10 cellular contexts compared by ENCODE assay signal in genomic region chr2:149021271-149021719, GRCh38. TPM values are rescaled to one million over a fixed set of nuclear protein-coding genes. Genes with fewer than 3 reads are reported as not detected.
A peak's percentile ranks its signal among the peaks of the same experiment; 100 is the strongest.
DNase-seq lines count a peak whose midpoint lies in the region; ATAC-seq, FAIRE-seq and TF ChIP-seq lines count a peak whose summit lies in the region.
"Had no signal": no experiment of that assay in that cellular context is flagged by ENCODE, and none has a peak within 500 bp of the region (broad histone marks: within the 10 kb centered on the region; RNA-seq: fewer than 3 reads in every experiment).

No MANE protein-coding gene starts in this region.

- no peaks in the 10 kb centered on the region for H3K36me3 Mint-ChIP-seq in activated T-cell treated with anti-CD3 and anti-CD28 coated beads, Interleukin-2, amount 50 U/mL, for 72 hours (ENCODE audit: insufficient read depth in 2 of 2)

- no peak overlapping the region for H3K4me3 Mint-ChIP-seq in activated T-cell treated with anti-CD3 and anti-CD28 coated beads, Interleukin-2, amount 50 U/mL, for 72 hours

- no peaks in the 10 kb centered on the region for H3K9me3 Mint-ChIP-seq in activated T-cell treated with anti-CD3 and anti-CD28 coated beads, Interleukin-2, amount 50 U/mL, for 72 hours

- TF ChIP-seq POLR2A in GM12891 (IDR thresholded peaks at IDR 0.05; ENCODE audit: low read depth, low read length): no peak

- H3K4me1 Mint-ChIP-seq in activated T-cell treated with anti-CD3 and anti-CD28 coated beads, Interleukin-2, amount 50 U/mL, for 72 hours (ENCODE audit: low read depth): no peaks in the 10 kb centered on the region

- H3K27ac Mint-ChIP-seq in activated T-cell treated with anti-CD3 and anti-CD28 coated beads, Interleukin-2, amount 50 U/mL, for 72 hours: no peak overlapping the region

- ATAC-seq in GM21360 (IDR thresholded peaks at IDR 0.05; ENCODE audit: unreplicated experiment) (peak; percentile 49), HG03045 (IDR thresholded peaks at IDR 0.05; ENCODE audit: unreplicated experiment) (peak; percentile 44)
- no peak for ATAC-seq in activated T-cell treated with anti-CD3 and anti-CD28 coated beads, Interleukin-2, amount 50 U/mL, for 72 hours (replicated peaks in 1 of 2)
- ATAC-seq: activated CD4-positive, CD25-positive, alpha-beta regulatory T cell treated with anti-CD3 and anti-CD28 coated beads, Interleukin-2, amount 50 U/mL, for 24 hours had no signal

- DNase-seq in GM12891 (ENCODE audit: insufficient read length, low spot score): no peak
- peak; percentile 75 for DNase-seq in NOMO-1 treated with DMSO at 0.1 percent for 48 hours (lab: John Stamatoyannopoulos, UW; ENCODE audit: unreplicated experiment)
- DNase-seq in mesenteric fat pad (ENCODE audit: low spot score): no peak
- no peak for DNase-seq in glomerular visceral epithelial cell (ENCODE audit: extremely low spot score)
- no peak for DNase-seq in H4 (ENCODE audit: low spot score)
- DNase-seq in activated T-cell treated with anti-CD3 and anti-CD28 coated beads, Interleukin-2, amount 50 U/mL, for 72 hours: no peak
- DNase-seq: amniotic stem cell had no signal

- no peaks in the 10 kb centered on the region for H3K27me3 Mint-ChIP-seq in activated T-cell treated with anti-CD3 and anti-CD28 coated beads, Interleukin-2, amount 50 U/mL, for 72 hours (ENCODE audit: low read depth)

- peak; percentile 51 for FAIRE-seq in GM12891 (lab: Jason Lieb, UNC)

TF ChIP-seq in GM12891, 5 proteins besides CTCF, POLR2A, EP300 and RAD21:
- TF ChIP-seq TAF1 (IDR thresholded peaks at IDR 0.05; ENCODE audit: low read depth, low read length) (no peak), SPI1 (IDR thresholded peaks at IDR 0.05; ENCODE audit: low read depth, low read length) (peak; percentile 94), PAX5 (IDR thresholded peaks at IDR 0.05; ENCODE audit: insufficient read depth, low read length, severe bottlenecking) (no peak), POLR2AphosphoS5 (IDR thresholded peaks at IDR 0.05; ENCODE audit: low read depth, low read length) (0 out of 2 replicates have a peak, but pooled peaks have one; percentile 5), POU2F2 (IDR thresholded peaks at IDR 0.05; ENCODE audit: low read depth, low read length) (no peak)

RNA-seq across cellular contexts. Expression of gene LYPD6B, which starts 17.2 kb away (rescaled TPM):
- 2.2 TPM for polyA plus RNA-seq in GM12891 (2012; ENCODE audit: low read depth, missing spikeins)
- not detected for total RNA-seq in mesenteric fat pad
- 112 and 133 TPM in 2 replicates for total RNA-seq in H4 (2014; rRNA removed; shearing (Covaris generic))
- total RNA-seq in activated T-cell treated with anti-CD3 and anti-CD28 coated beads, Interleukin-2, amount 50 U/mL, for 72 hours: not detected

Comparison
In these comparisons a context has a peak if more than half of its experiments do, and no peak if none do; other contexts are left out.
1. ATAC-seq: peak in GM21360 (single experiment) and HG03045 (single experiment); none in activated T-cell treated with anti-CD3 and anti-CD28 coated beads, Interleukin-2, amount 50 U/mL, for 72 hours (0 of 2).
2. RNA of gene LYPD6B, which starts 17.2 kb away (total RNA-seq): 112 to 133 TPM in H4; not detected in mesenteric fat pad (single experiment) and not detected in activated T-cell treated with anti-CD3 and anti-CD28 coated beads, Interleukin-2, amount 50 U/mL, for 72 hours; every median in the first group is over 10 times any median in the second.